In genomic region chr11:75582935-75583709, GRCh38 we compare ENCODE assay signal across 8 cellular contexts. TPM values are rescaled to one million over a fixed set of nuclear protein-coding genes. Genes with fewer than 3 reads are reported as not detected.
A peak's percentile ranks its signal among the peaks of the same experiment; 100 is the strongest.
DNase-seq lines count a peak whose midpoint lies in the region; ATAC-seq and TF ChIP-seq lines count a peak whose summit lies in the region.

No MANE protein-coding gene starts in this region.

- DNase-seq in activated CD4-positive, alpha-beta T cell treated with anti-CD3 and anti-CD28 coated beads for 36 hours = peak; percentile 79
- no peak for DNase-seq in activated CD4-positive, alpha-beta T cell treated with anti-CD3 and anti-CD28 coated beads for 1 hour
- DNase-seq in HUDEP-2 (lab: John Stamatoyannopoulos, UW; ENCODE audit: unreplicated experiment in 76 of 76) (peak in 60 of 76 experiments; percentile 17 to 70 (median 54)), PC-9 (peak; percentile 47 to 76), foreskin fibroblast (peak; percentile 56 to 90)
- peak; percentile 68 for DNase-seq in activated naive CD4-positive, alpha-beta T cell treated with anti-CD3 and anti-CD28 coated beads for 36 hours

- intact Hi-C loops in activated CD4-positive, alpha-beta T cell treated with anti-CD3 and anti-CD28 coated beads for 36 hours (cut with DNase I, micrococcal nuclease) = loop anchor here (1.0 to 5.0 kb wide), 3 partner anchors 21 to 1091 kb away; partner anchors contain the start of genes SERPINH1 (in 2 of the 2), LIPT2 (in 1 of the 2) and UVRAG (in 1 of the 2)
- intact Hi-C loops in PC-9 (cut with micrococcal nuclease; ENCODE audit: unreplicated experiment) = no loop called here
- intact Hi-C loops in activated naive CD4-positive, alpha-beta T cell treated with anti-CD3 and anti-CD28 coated beads for 36 hours (cut with micrococcal nuclease) = loop anchor here (1.0 to 5.0 kb wide), 3 partner anchors 21 to 184 kb away; partner anchors contain the start of genes DGAT2 and SERPINH1

- H3F3A ChIP-seq in PC-9 (ENCODE audit: insufficient read depth, low read depth) (no peaks in the 10 kb centered on the region; the same call in 1 of the 2 replicates), neural cell (ENCODE audit: insufficient read depth, low read length, poor library complexity, severe bottlenecking) (peaks cover 3% of the 10 kb centered on the region)

- peak; percentile 94 for ATAC-seq in activated CD4-positive, alpha-beta T cell treated with anti-CD3 and anti-CD28 coated beads for 36 hours

- H3K4me1 ChIP-seq in PC-9 (replicated peaks; ENCODE audit: insufficient read depth) (peaks cover 7% of the 10 kb centered on the region), urinary bladder (ENCODE audit: insufficient read depth) (no peaks in the 10 kb centered on the region)

- peak overlapping the region; percentile 100 for H3K4me2 ChIP-seq in PC-9
- H3K4me2 ChIP-seq in neural cell (ENCODE audit: low read length) = peak overlapping the region; percentile 30

- no peaks in the 10 kb centered on the region for H3K9me3 ChIP-seq in PC-9 (ENCODE audit: insufficient read depth, low read depth)
- H3K9me3 ChIP-seq in neural cell (ENCODE audit: low read length) = no peaks in the 10 kb centered on the region

- H3K79me2 ChIP-seq in PC-9 (ENCODE audit: low read depth) = no peaks in the 10 kb centered on the region
- H3K79me2 ChIP-seq in neural cell (replicated peaks; ENCODE audit: insufficient read depth, low read length) = no peaks in the 10 kb centered on the region

- no peaks in the 10 kb centered on the region for H3K27me3 Mint-ChIP-seq in activated CD4-positive, alpha-beta T cell treated with anti-CD3 and anti-CD28 coated beads for 36 hours
- H3K27me3 Mint-ChIP-seq in activated naive CD4-positive, alpha-beta T cell treated with anti-CD3 and anti-CD28 coated beads for 36 hours (ENCODE audit: low read depth) = no peaks in the 10 kb centered on the region

- H3K4me1 Mint-ChIP-seq in activated CD4-positive, alpha-beta T cell treated with anti-CD3 and anti-CD28 coated beads for 36 hours = peaks cover 13% of the 10 kb centered on the region
- peaks cover 13% of the 10 kb centered on the region for H3K4me1 Mint-ChIP-seq in activated naive CD4-positive, alpha-beta T cell treated with anti-CD3 and anti-CD28 coated beads for 36 hours (ENCODE audit: low read depth)

- H3K9me3 Mint-ChIP-seq in activated CD4-positive, alpha-beta T cell treated with anti-CD3 and anti-CD28 coated beads for 36 hours (ENCODE audit: low read depth) = no peaks in the 10 kb centered on the region
- no peaks in the 10 kb centered on the region for H3K9me3 Mint-ChIP-seq in activated naive CD4-positive, alpha-beta T cell treated with anti-CD3 and anti-CD28 coated beads for 36 hours

- no peaks in the 10 kb centered on the region for H3K9me2 ChIP-seq in PC-9 (ENCODE audit: insufficient read depth)
- no peaks in the 10 kb centered on the region for H3K9me2 ChIP-seq in neural cell (ENCODE audit: insufficient read depth, low read length)

- TF ChIP-seq RAD21 in neural cell (conservative IDR thresholded peaks at IDR 0.05) = peak; percentile 47

- H3K27ac ChIP-seq in PC-9 (no peak overlapping the region), neural cell (ENCODE audit: low read length) (peak overlapping the region; percentile 90), urinary bladder (ENCODE audit: low read depth) (peak overlapping the region; percentile 97)

- TF ChIP-seq CTCF in PC-9 (conservative IDR thresholded peaks at IDR 0.05) (peak; percentile 36; the same call in 1 of the 2 replicates), foreskin fibroblast (IDR thresholded peaks at IDR 0.05; ENCODE audit: low read depth, low read length) (peak; percentile 17), neural cell (IDR thresholded peaks at IDR 0.05; ENCODE audit: poor library complexity, severe bottlenecking) (peak; percentile 60)

- TF ChIP-seq EP300 in neural cell (conservative IDR thresholded peaks at IDR 0.05; ENCODE audit: poor library complexity, severe bottlenecking) = peak; percentile 21

- CTCF ChIA-PET in activated CD4-positive, alpha-beta T cell treated with anti-CD3 and anti-CD28 coated beads for 36 hours (lab: Charles Lee) = interaction anchor here (0.6 to 1.1 kb wide), 4 partner anchors 15 to 1606 kb away, joined by 3 to 4 read pairs (median 4); no protein-coding TSS in a partner anchor
- CTCF ChIA-PET in PC-9 (lab: Charles Lee) = no interaction called here
- CTCF ChIA-PET in activated naive CD4-positive, alpha-beta T cell treated with anti-CD3 and anti-CD28 coated beads for 36 hours (lab: Charles Lee) = interaction anchor here (0.6 to 1.2 kb wide), 2 partner anchors 21 to 45 kb away, joined by 3 to 8 read pairs; no protein-coding TSS in a partner anchor

- WGBS in urinary bladder = under 1% methylated on average over 67 of the region's 67 CpGs

- H4K20me1 ChIP-seq in PC-9 (ENCODE audit: insufficient read depth) (no peaks in the 10 kb centered on the region), neural cell (ENCODE audit: insufficient read depth) (no peaks in the 10 kb centered on the region)

- POLR2A ChIA-PET in activated CD4-positive, alpha-beta T cell treated with anti-CD3 and anti-CD28 coated beads for 36 hours (lab: Charles Lee) = interaction anchor here (0.7 kb wide), 1 partner anchor 16 kb away, joined by 3 read pairs; no protein-coding TSS in a partner anchor
- POLR2A ChIA-PET in PC-9 (lab: Charles Lee; ENCODE audit: unreplicated experiment) = no interaction called here

- BruUV-seq in PC-9 (replicated peaks; lab: Mats Ljungman, UMichigan) = TSS peak; percentile 94

- peak overlapping the region; percentile 100 for H2AFZ ChIP-seq in PC-9
- peak overlapping the region; percentile 88 for H2AFZ ChIP-seq in neural cell (ENCODE audit: low read depth, low read length)

- peak overlapping the region; percentile 97 for H3K9ac ChIP-seq in neural cell (ENCODE audit: low read length)

- H3K4me3 ChIP-seq in PC-9 (peak overlapping the region; percentile 91), foreskin fibroblast (ENCODE audit: low read depth in 1 of 2, low read length in 2 of 2) (peak overlapping the region; percentile 56 to 58), neural cell (ENCODE audit: low read length) (peak overlapping the region; percentile 78), urinary bladder (ENCODE audit: low read depth, low read length) (peak overlapping the region; percentile 67)

- peak overlapping the region; percentile 75 for H3K4me3 Mint-ChIP-seq in activated CD4-positive, alpha-beta T cell treated with anti-CD3 and anti-CD28 coated beads for 36 hours
- peak overlapping the region; percentile 72 for H3K4me3 Mint-ChIP-seq in activated naive CD4-positive, alpha-beta T cell treated with anti-CD3 and anti-CD28 coated beads for 36 hours

- H3K36me3 Mint-ChIP-seq in activated CD4-positive, alpha-beta T cell treated with anti-CD3 and anti-CD28 coated beads for 36 hours (ENCODE audit: low read depth) = no peaks in the 10 kb centered on the region
- H3K36me3 Mint-ChIP-seq in activated naive CD4-positive, alpha-beta T cell treated with anti-CD3 and anti-CD28 coated beads for 36 hours (ENCODE audit: low read depth) = no peaks in the 10 kb centered on the region

- peak overlapping the region; percentile 83 for H3K27ac Mint-ChIP-seq in activated CD4-positive, alpha-beta T cell treated with anti-CD3 and anti-CD28 coated beads for 36 hours
- H3K27ac Mint-ChIP-seq in activated naive CD4-positive, alpha-beta T cell treated with anti-CD3 and anti-CD28 coated beads for 36 hours = peak overlapping the region; percentile 64

- H3K27me3 ChIP-seq in PC-9 (ENCODE audit: insufficient read depth, low read depth) = no peaks in the 10 kb centered on the region
- H3K27me3 ChIP-seq in neural cell (ENCODE audit: insufficient read depth, low read depth, low read length) = no peaks in the 10 kb centered on the region

- H3K36me3 ChIP-seq in PC-9 (ENCODE audit: low read depth) (no peaks in the 10 kb centered on the region), neural cell (ENCODE audit: insufficient read depth, low read length) (no peaks in the 10 kb centered on the region), urinary bladder (ENCODE audit: insufficient read depth) (no peaks in the 10 kb centered on the region)

TF ChIP-seq in neural cell, 6 proteins besides CTCF, POLR2A, EP300 and RAD21:
- TF ChIP-seq MXI1 (conservative IDR thresholded peaks at IDR 0.05; ENCODE audit: poor library complexity, severe bottlenecking) = peak; percentile 46
- no peak for TF ChIP-seq TAF1 (IDR thresholded peaks at IDR 0.05; ENCODE audit: low read depth)
- peak; percentile 81 for TF ChIP-seq POLR2AphosphoS5 (IDR thresholded peaks at IDR 0.05)

RNA-seq across cellular contexts. Expression of gene SERPINH1, which starts 21.1 kb away (rescaled TPM):
- total RNA-seq in activated CD4-positive, alpha-beta T cell treated with anti-CD3 and anti-CD28 coated beads for 36 hours = 10 to 100 TPM; 20.3 to 23.1 TPM
- 152 and 180 TPM in 2 replicates for total RNA-seq in PC-9 (2021)
- total RNA-seq in activated naive CD4-positive, alpha-beta T cell treated with anti-CD3 and anti-CD28 coated beads for 36 hours = 10 to 100 TPM; 13.9 to 15.4 TPM
- 16.1 and 17.0 TPM in 2 replicates for polyA plus RNA-seq in neural cell
- polyA minus RNA-seq in neural cell = 4.9 TPM in 2 replicates
- total RNA-seq in urinary bladder = 489 TPM
- polyA plus RNA-seq in urinary bladder = 217 TPM

RNA-seq across cellular contexts. Expression of gene GDPD5, which starts 57.4 kb away (rescaled TPM):
- total RNA-seq in activated CD4-positive, alpha-beta T cell treated with anti-CD3 and anti-CD28 coated beads for 36 hours = 10 to 100 TPM; 16.8 to 22.0 TPM
- total RNA-seq in PC-9 (2021) (7.9 and 9.9 TPM in 2 replicates), urinary bladder (8.7 TPM)
- total RNA-seq in activated naive CD4-positive, alpha-beta T cell treated with anti-CD3 and anti-CD28 coated beads for 36 hours = 10 to 100 TPM; 13.3 to 13.5 TPM
- polyA plus RNA-seq in neural cell (19.2 and 32.3 TPM in 2 replicates), urinary bladder (17.9 TPM)
- 36.0 and 45.5 TPM in 2 replicates for polyA minus RNA-seq in neural cell
